Comparison of ENCODE assay signal across 18 cellular contexts in genomic region chr9:78133751-78134150, GRCh38.
DNase-seq lines count a peak whose midpoint lies in the region; ATAC-seq and TF ChIP-seq lines count a peak whose summit lies in the region.
"Had no signal": no experiment of that assay in that cellular context is flagged by ENCODE, and none has a peak within 500 bp of the region (broad histone marks: within the 10 kb centered on the region; RNA-seq: fewer than 3 reads in every experiment).

No MANE protein-coding gene starts in this region.

- H3K27ac ChIP-seq in Peyer's patch: no peak overlapping the region
- H3K27ac ChIP-seq in naive thymus-derived CD4-positive, alpha-beta T cell (ENCODE audit: low read depth, low read length): no peak overlapping the region
- H3K27ac ChIP-seq: cardiac muscle cell, PC-9 had no signal

- H3K9me3 Mint-ChIP-seq in activated CD8-positive, alpha-beta T cell treated with anti-CD3 and anti-CD28 coated beads, Interleukin-2, amount 10 ng/mL, durations not matched to agents 7 days and 5 days (ENCODE audit: insufficient read depth): peaks cover 11% of the 10 kb centered on the region
- H3K9me3 Mint-ChIP-seq in naive thymus-derived CD4-positive, alpha-beta T cell: peaks cover 0 to 23% (median 6%) of the 10 kb centered on the region in 11 donors

- TF ChIP-seq POLR2A in Peyer's patch (IDR thresholded peaks at IDR 0.05): no peak

- peaks cover 16% of the 10 kb centered on the region for H3K36me3 Mint-ChIP-seq in activated CD8-positive, alpha-beta T cell treated with anti-CD3 and anti-CD28 coated beads, Interleukin-2, amount 10 ng/mL, durations not matched to agents 7 days and 5 days (ENCODE audit: low read depth)
- H3K36me3 Mint-ChIP-seq in naive thymus-derived CD4-positive, alpha-beta T cell: peaks cover 0 to 31% (median 0%) of the 10 kb centered on the region in 5 donors

- H3K4me1 ChIP-seq in BE2C (no peaks in the 10 kb centered on the region), Peyer's patch (no peaks in the 10 kb centered on the region)
- H3K4me1 ChIP-seq in naive thymus-derived CD4-positive, alpha-beta T cell (ENCODE audit: control insufficient read depth in 2 of 2, insufficient read depth in 2 of 2, low read length in 2 of 2): peaks cover 6 to 11% of the 10 kb centered on the region in 2 donors

- H3K4me3 ChIP-seq in BE2C (ENCODE audit: low read depth, low read length) (no peak overlapping the region), Peyer's patch (no peak overlapping the region)
- no peak overlapping the region for H3K4me3 ChIP-seq in naive thymus-derived CD4-positive, alpha-beta T cell (ENCODE audit: low read length)
- H3K4me3 ChIP-seq: cardiac muscle cell, mucosa of descending colon, PC-9 had no signal

- no peaks in the 10 kb centered on the region for H3K27me3 Mint-ChIP-seq in activated CD8-positive, alpha-beta T cell treated with anti-CD3 and anti-CD28 coated beads, Interleukin-2, amount 10 ng/mL, durations not matched to agents 7 days and 5 days (ENCODE audit: low read depth)
- H3K27me3 Mint-ChIP-seq in naive thymus-derived CD4-positive, alpha-beta T cell: peaks cover 0 to 15% (median 0%) of the 10 kb centered on the region in 5 donors

- POLR2A ChIA-PET in activated CD8-positive, alpha-beta T cell treated with anti-CD3 and anti-CD28 coated beads, Interleukin-2, amount 10 ng/mL, durations not matched to agents 7 days and 5 days (lab: Charles Lee): no interaction called here
- POLR2A ChIA-PET in naive thymus-derived CD4-positive, alpha-beta T cell (lab: Charles Lee): interaction anchor here (0.6 to 1.4 kb wide), 2 partner anchors 33 to 67 kb away, joined by 3 read pairs; no protein-coding TSS in a partner anchor

- TF ChIP-seq CTCF in BE2C (IDR thresholded peaks at IDR 0.05; ENCODE audit: low read depth, low read length) (no peak), Peyer's patch (IDR thresholded peaks at IDR 0.05) (no peak)

- intact Hi-C loops in naive thymus-derived CD4-positive, alpha-beta T cell (cut with micrococcal nuclease): loop anchor here in 1 of 2 donors (5.0 to 10.0 kb wide), 2 partner anchors 79 to 161 kb away; partner anchors contain the start of gene PSAT1

- ATAC-seq in GM18508 (IDR thresholded peaks at IDR 0.05; ENCODE audit: insufficient read depth, unreplicated experiment) (peak; percentile 88), HG02884 (IDR thresholded peaks at IDR 0.05; ENCODE audit: unreplicated experiment) (peak; percentile 50)
- no peak for ATAC-seq in activated CD8-positive, alpha-beta T cell treated with anti-CD3 and anti-CD28 coated beads, Interleukin-2, amount 10 ng/mL, durations not matched to agents 7 days and 5 days
- no peak for ATAC-seq in naive thymus-derived CD4-positive, alpha-beta T cell
- ATAC-seq: mucosa of descending colon had no signal

- H3K27me3 ChIP-seq in BE2C (no peaks in the 10 kb centered on the region), Peyer's patch (no peaks in the 10 kb centered on the region)
- H3K27me3 ChIP-seq in naive thymus-derived CD4-positive, alpha-beta T cell (ENCODE audit: control insufficient read depth in 2 of 2, insufficient read depth in 2 of 2, low read length in 2 of 2): no peaks in the 10 kb centered on the region
- H3K27me3 ChIP-seq: cardiac muscle cell had no signal

- no peak overlapping the region for H3K4me3 Mint-ChIP-seq in activated CD8-positive, alpha-beta T cell treated with anti-CD3 and anti-CD28 coated beads, Interleukin-2, amount 10 ng/mL, durations not matched to agents 7 days and 5 days
- peak overlapping the region in 3 of 10 donors; percentile 14 to 50 (median 17) for H3K4me3 Mint-ChIP-seq in naive thymus-derived CD4-positive, alpha-beta T cell

- H3K27ac Mint-ChIP-seq in activated CD8-positive, alpha-beta T cell treated with anti-CD3 and anti-CD28 coated beads, Interleukin-2, amount 10 ng/mL, durations not matched to agents 7 days and 5 days: no peak overlapping the region
- peak overlapping the region in 2 of 9 donors; percentile 2 to 28 for H3K27ac Mint-ChIP-seq in naive thymus-derived CD4-positive, alpha-beta T cell

- CTCF ChIA-PET in activated CD8-positive, alpha-beta T cell treated with anti-CD3 and anti-CD28 coated beads, Interleukin-2, amount 10 ng/mL, durations not matched to agents 7 days and 5 days (lab: Charles Lee): interaction anchor here (0.8 kb wide), 1 partner anchor 9 kb away, joined by 3 read pairs; no protein-coding TSS in a partner anchor
- CTCF ChIA-PET in naive thymus-derived CD4-positive, alpha-beta T cell (lab: Charles Lee): no interaction called here

- H3K36me3 ChIP-seq in BE2C: no peaks in the 10 kb centered on the region
- no peaks in the 10 kb centered on the region for H3K36me3 ChIP-seq in Peyer's patch
- no peaks in the 10 kb centered on the region for H3K36me3 ChIP-seq in naive thymus-derived CD4-positive, alpha-beta T cell (ENCODE audit: control insufficient read depth in 2 of 3, insufficient read depth in 3 of 3, low read length in 3 of 3)
- H3K36me3 ChIP-seq: cardiac muscle cell had no signal

- DNase-seq in A172 (ENCODE audit: low spot score) (peak; percentile 34), cerebellar nuclear complex (lab: John Stamatoyannopoulos, UW) (no peak), BE2C (no peak), Peyer's patch (no peak)
- peak; percentile 30 for DNase-seq in activated CD8-positive, alpha-beta T cell treated with anti-CD3 and anti-CD28 coated beads, Interleukin-2, amount 10 ng/mL, durations not matched to agents 7 days and 5 days
- DNase-seq in naive thymus-derived CD4-positive, alpha-beta T cell: no peak
- DNase-seq: activated CD4-positive, CD25-positive, alpha-beta regulatory T cell treated with anti-CD3 and anti-CD28 coated beads, Interleukin-2, amount 50 U/mL, for 72 hours; activated gamma-delta T cell; EL; kidney; mucosa of descending colon; NCI-H1092 treated with DMSO at 0.1 percent for 48 hours; NCI-H226; PC-9; posterior cingulate gyrus had no signal

- H3K4me1 Mint-ChIP-seq in activated CD8-positive, alpha-beta T cell treated with anti-CD3 and anti-CD28 coated beads, Interleukin-2, amount 10 ng/mL, durations not matched to agents 7 days and 5 days (ENCODE audit: low read depth): peaks cover 26% of the 10 kb centered on the region
- H3K4me1 Mint-ChIP-seq in naive thymus-derived CD4-positive, alpha-beta T cell: peaks cover 7 to 22% (median 16%) of the 10 kb centered on the region in 7 donors

- no peaks in the 10 kb centered on the region for H3K9me3 ChIP-seq in BE2C
- H3K9me3 ChIP-seq in Peyer's patch: no peaks in the 10 kb centered on the region
- H3K9me3 ChIP-seq in naive thymus-derived CD4-positive, alpha-beta T cell (ENCODE audit: control insufficient read depth in 2 of 3, low read length in 3 of 3): no peaks in the 10 kb centered on the region
- H3K9me3 ChIP-seq: mucosa of descending colon had no signal

Comparison
In these comparisons a context has a peak if more than half of its experiments do, and no peak if none do; other contexts are left out.
1. DNase-seq: peak in A172 (single experiment) and activated CD8-positive, alpha-beta T cell treated with anti-CD3 and anti-CD28 coated beads, Interleukin-2, amount 10 ng/mL, durations not matched to agents 7 days and 5 days (single experiment); none in cerebellar nuclear complex (0 of 2), BE2C (single experiment), Peyer's patch (0 of 3) and naive thymus-derived CD4-positive, alpha-beta T cell (0 of 9).
2. ATAC-seq: peak in GM18508 (single experiment) and HG02884 (single experiment); none in activated CD8-positive, alpha-beta T cell treated with anti-CD3 and anti-CD28 coated beads, Interleukin-2, amount 10 ng/mL, durations not matched to agents 7 days and 5 days (single experiment) and naive thymus-derived CD4-positive, alpha-beta T cell (single experiment).